ENCODE assay signal across 1 cellular context in genomic region chr10:68088744-68089143, GRCh38.
TF ChIP-seq lines count a peak whose summit lies in the region.

No MANE protein-coding gene starts in this region.

TF ChIP-seq in GM23338, 12 proteins besides CTCF, POLR2A, EP300 and RAD21 (continued from another document):
- TF ChIP-seq ZNF462 (CRISPR knock-in tag; IDR thresholded peaks at IDR 0.05), result no peak
- no peak for TF ChIP-seq ZNF331 (CRISPR knock-in tag; IDR thresholded peaks at IDR 0.05; ENCODE audit: low read depth)
- TF ChIP-seq ZNF114 (CRISPR knock-in tag; IDR thresholded peaks at IDR 0.05), result no peak
- no peak for TF ChIP-seq POLR2AphosphoS5 (IDR thresholded peaks at IDR 0.05; ENCODE audit: low read depth)
- no peak for TF ChIP-seq REST (IDR thresholded peaks at IDR 0.05; ENCODE audit: unreplicated experiment)
